ENCODE assay signal across 11 cellular contexts in genomic region chr5:153964201-153965101, GRCh38.
A peak's percentile ranks its signal among the peaks of the same experiment; 100 is the strongest.
DNase-seq lines count a peak whose midpoint lies in the region; ATAC-seq and TF ChIP-seq lines count a peak whose summit lies in the region.
"Had no signal": no experiment of that assay in that cellular context is flagged by ENCODE, and none has a peak within 500 bp of the region (broad histone marks: within the 10 kb centered on the region; RNA-seq: fewer than 3 reads in every experiment).

No MANE protein-coding gene starts in this region.

- H3K9me3 ChIP-seq in heart left ventricle (no peaks in the 10 kb centered on the region), right atrium auricular region (no peaks in the 10 kb centered on the region), iPS-20b (ENCODE audit: insufficient read depth, low read depth, low read length) (no peaks in the 10 kb centered on the region)
- H3K9me3 ChIP-seq: vagina had no signal

- H3K4me1 ChIP-seq in heart left ventricle: peaks cover 0 to 9% (median 0%) of the 10 kb centered on the region in 12 donors
- H3K4me1 ChIP-seq in right atrium auricular region: no peaks in the 10 kb centered on the region
- peaks cover 16% of the 10 kb centered on the region for H3K4me1 ChIP-seq in iPS-20b (ENCODE audit: insufficient read depth, low read length)
- H3K4me1 ChIP-seq: vagina had no signal

- H3K36me3 ChIP-seq in heart left ventricle (no peaks in the 10 kb centered on the region), right atrium auricular region (no peaks in the 10 kb centered on the region), iPS-20b (ENCODE audit: insufficient read depth, low read depth, low read length) (no peaks in the 10 kb centered on the region)
- H3K36me3 ChIP-seq: vagina had no signal

- ATAC-seq in heart left ventricle (peak in 3 of 4 donors; percentile 14 to 25 (median 23)), SK-N-SH treated with all-trans-retinoic acid at 6 μM for 48 hours (peak; percentile 65), HG03378 (IDR thresholded peaks at IDR 0.05; ENCODE audit: unreplicated experiment) (no peak)

- TF ChIP-seq POLR2A in heart left ventricle (IDR thresholded peaks at IDR 0.05): no peak

- DNase-seq in heart left ventricle (no peak), right atrium auricular region (ENCODE audit: low spot score) (no peak), NK-92 (lab: John Stamatoyannopoulos, UW; ENCODE audit: unreplicated experiment) (no peak), NCI-H1930 (lab: John Stamatoyannopoulos, UW) (no peak), hippocampal formation (lab: John Stamatoyannopoulos, UW) (no peak)
- DNase-seq: activated CD8-positive, alpha-beta memory T cell treated with anti-CD3 and anti-CD28 coated beads, Interleukin-2, amount 50 U/mL, for 4 hours had no signal

- H3K27me3 ChIP-seq in heart left ventricle: no peaks in the 10 kb centered on the region
- no peaks in the 10 kb centered on the region for H3K27me3 ChIP-seq in right atrium auricular region
- no peaks in the 10 kb centered on the region for H3K27me3 ChIP-seq in iPS-20b (ENCODE audit: insufficient read depth, low read length)
- H3K27me3 ChIP-seq: vagina had no signal

- peak overlapping the region in 2 of 12 donors; percentile 34 to 37 for H3K4me3 ChIP-seq in heart left ventricle
- no peak overlapping the region for H3K4me3 ChIP-seq in right atrium auricular region
- H3K4me3 ChIP-seq in iPS-20b (ENCODE audit: low read length): peak overlapping the region; percentile 56
- H3K4me3 ChIP-seq: vagina had no signal

- H3K27ac ChIP-seq in heart left ventricle: no peak overlapping the region
- H3K27ac ChIP-seq in right atrium auricular region: no peak overlapping the region
- H3K27ac ChIP-seq in iPS-20b (ENCODE audit: low read length): no peak overlapping the region
- H3K27ac ChIP-seq: HL-60, vagina had no signal

- WGBS in heart left ventricle, 4 donors: 71 to 80% (median 74%) methylated on average over 20 of the region's 20 CpGs

- intact Hi-C loops in heart left ventricle (cut with DNase I): loop anchor here (1.0 to 10.0 kb wide), 9 partner anchors 467 to 1432 kb away; no protein-coding TSS in a partner anchor

- peak overlapping the region; percentile 44; the same call in 1 of the 2 replicates for H3K9ac ChIP-seq in iPS-20b (ENCODE audit: low read depth, low read length)

- no peak for TF ChIP-seq CTCF in heart left ventricle (IDR thresholded peaks at IDR 0.05)
- no peak for TF ChIP-seq CTCF in right atrium auricular region (IDR thresholded peaks at IDR 0.05)

TF ChIP-seq in SK-N-SH treated with all-trans-retinoic acid at 6 μM for 48 hours, 23 proteins besides CTCF, POLR2A, EP300 and RAD21:
- no peak for TF ChIP-seq ARNTL (CRISPR knock-in tag; IDR thresholded peaks at IDR 0.05; ENCODE audit: borderline replicate concordance, low read depth)
- TF ChIP-seq ESRRG (CRISPR knock-in tag; IDR thresholded peaks at IDR 0.05): no peak
- TF ChIP-seq TCF4 (CRISPR knock-in tag; IDR thresholded peaks at IDR 0.05; ENCODE audit: borderline replicate concordance): no peak
- TF ChIP-seq, protein P1, sequence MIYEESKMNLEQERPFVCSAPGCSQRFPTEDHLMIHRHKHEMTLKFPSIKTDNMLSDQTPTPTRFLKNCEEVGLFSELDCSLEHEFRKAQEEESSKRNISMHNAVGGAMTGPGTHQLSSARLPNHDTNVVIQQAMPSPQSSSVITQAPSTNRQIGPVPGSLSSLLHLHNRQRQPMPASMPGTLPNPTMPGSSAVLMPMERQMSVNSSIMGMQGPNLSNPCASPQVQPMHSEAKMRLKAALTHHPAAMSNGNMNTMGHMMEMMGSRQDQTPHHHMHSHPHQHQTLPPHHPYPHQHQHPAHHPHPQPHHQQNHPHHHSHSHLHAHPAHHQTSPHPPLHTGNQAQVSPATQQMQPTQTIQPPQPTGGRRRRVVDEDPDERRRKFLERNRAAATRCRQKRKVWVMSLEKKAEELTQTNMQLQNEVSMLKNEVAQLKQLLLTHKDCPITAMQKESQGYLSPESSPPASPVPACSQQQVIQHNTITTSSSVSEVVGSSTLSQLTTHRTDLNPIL (CRISPR knock-in tag; IDR thresholded peaks at IDR 0.05; ENCODE audit: low read depth): no peak
- TF ChIP-seq POU6F1 (CRISPR knock-in tag; IDR thresholded peaks at IDR 0.05; ENCODE audit: borderline replicate concordance, low read depth): no peak
- TF ChIP-seq ZNF70 (CRISPR knock-in tag; IDR thresholded peaks at IDR 0.05): no peak
